1 cellular context compared by ENCODE assay signal in the genomic region with DNA sequence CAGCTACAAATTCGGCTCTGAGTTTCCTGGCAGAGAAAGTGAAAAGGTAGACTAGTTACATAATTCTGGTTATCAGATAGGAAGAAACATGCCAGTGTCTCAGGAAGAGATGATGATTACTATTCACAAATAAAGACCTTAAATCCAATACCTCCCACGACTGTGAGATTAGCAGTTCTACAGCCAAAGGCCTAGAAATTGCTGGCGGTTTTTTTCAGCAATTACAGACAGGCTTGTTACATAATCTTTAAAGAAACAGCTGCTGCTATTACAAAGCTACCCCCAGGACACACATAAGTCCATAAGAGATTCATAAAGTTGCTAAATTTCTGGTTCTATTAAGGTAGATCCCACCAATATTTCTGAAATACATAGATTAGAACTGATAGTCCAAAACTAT.
TF ChIP-seq lines count a peak whose summit lies in the region.

No MANE protein-coding gene starts in this region.

TF ChIP-seq in SK-N-SH, 30 proteins besides CTCF, POLR2A, EP300 and RAD21 (continued from another document):
- TF ChIP-seq, protein P1, sequence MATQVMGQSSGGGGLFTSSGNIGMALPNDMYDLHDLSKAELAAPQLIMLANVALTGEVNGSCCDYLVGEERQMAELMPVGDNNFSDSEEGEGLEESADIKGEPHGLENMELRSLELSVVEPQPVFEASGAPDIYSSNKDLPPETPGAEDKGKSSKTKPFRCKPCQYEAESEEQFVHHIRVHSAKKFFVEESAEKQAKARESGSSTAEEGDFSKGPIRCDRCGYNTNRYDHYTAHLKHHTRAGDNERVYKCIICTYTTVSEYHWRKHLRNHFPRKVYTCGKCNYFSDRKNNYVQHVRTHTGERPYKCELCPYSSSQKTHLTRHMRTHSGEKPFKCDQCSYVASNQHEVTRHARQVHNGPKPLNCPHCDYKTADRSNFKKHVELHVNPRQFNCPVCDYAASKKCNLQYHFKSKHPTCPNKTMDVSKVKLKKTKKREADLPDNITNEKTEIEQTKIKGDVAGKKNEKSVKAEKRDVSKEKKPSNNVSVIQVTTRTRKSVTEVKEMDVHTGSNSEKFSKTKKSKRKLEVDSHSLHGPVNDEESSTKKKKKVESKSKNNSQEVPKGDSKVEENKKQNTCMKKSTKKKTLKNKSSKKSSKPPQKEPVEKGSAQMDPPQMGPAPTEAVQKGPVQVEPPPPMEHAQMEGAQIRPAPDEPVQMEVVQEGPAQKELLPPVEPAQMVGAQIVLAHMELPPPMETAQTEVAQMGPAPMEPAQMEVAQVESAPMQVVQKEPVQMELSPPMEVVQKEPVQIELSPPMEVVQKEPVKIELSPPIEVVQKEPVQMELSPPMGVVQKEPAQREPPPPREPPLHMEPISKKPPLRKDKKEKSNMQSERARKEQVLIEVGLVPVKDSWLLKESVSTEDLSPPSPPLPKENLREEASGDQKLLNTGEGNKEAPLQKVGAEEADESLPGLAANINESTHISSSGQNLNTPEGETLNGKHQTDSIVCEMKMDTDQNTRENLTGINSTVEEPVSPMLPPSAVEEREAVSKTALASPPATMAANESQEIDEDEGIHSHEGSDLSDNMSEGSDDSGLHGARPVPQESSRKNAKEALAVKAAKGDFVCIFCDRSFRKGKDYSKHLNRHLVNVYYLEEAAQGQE (IDR thresholded peaks at IDR 0.05; ENCODE audit: low read depth, low read length) = no peak
- TF ChIP-seq, protein P2, sequence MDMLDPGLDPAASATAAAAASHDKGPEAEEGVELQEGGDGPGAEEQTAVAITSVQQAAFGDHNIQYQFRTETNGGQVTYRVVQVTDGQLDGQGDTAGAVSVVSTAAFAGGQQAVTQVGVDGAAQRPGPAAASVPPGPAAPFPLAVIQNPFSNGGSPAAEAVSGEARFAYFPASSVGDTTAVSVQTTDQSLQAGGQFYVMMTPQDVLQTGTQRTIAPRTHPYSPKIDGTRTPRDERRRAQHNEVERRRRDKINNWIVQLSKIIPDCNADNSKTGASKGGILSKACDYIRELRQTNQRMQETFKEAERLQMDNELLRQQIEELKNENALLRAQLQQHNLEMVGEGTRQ (IDR thresholded peaks at IDR 0.05; ENCODE audit: borderline replicate concordance, low read depth, low read length) = no peak
- TF ChIP-seq, protein P3, sequence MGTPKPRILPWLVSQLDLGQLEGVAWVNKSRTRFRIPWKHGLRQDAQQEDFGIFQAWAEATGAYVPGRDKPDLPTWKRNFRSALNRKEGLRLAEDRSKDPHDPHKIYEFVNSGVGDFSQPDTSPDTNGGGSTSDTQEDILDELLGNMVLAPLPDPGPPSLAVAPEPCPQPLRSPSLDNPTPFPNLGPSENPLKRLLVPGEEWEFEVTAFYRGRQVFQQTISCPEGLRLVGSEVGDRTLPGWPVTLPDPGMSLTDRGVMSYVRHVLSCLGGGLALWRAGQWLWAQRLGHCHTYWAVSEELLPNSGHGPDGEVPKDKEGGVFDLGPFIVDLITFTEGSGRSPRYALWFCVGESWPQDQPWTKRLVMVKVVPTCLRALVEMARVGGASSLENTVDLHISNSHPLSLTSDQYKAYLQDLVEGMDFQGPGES (IDR thresholded peaks at IDR 0.05; ENCODE audit: low read depth, low read length) = no peak
- TF ChIP-seq POLR2AphosphoS5 (IDR thresholded peaks at IDR 0.05; ENCODE audit: low read depth, low read length) = no peak
- TF ChIP-seq, protein P4, sequence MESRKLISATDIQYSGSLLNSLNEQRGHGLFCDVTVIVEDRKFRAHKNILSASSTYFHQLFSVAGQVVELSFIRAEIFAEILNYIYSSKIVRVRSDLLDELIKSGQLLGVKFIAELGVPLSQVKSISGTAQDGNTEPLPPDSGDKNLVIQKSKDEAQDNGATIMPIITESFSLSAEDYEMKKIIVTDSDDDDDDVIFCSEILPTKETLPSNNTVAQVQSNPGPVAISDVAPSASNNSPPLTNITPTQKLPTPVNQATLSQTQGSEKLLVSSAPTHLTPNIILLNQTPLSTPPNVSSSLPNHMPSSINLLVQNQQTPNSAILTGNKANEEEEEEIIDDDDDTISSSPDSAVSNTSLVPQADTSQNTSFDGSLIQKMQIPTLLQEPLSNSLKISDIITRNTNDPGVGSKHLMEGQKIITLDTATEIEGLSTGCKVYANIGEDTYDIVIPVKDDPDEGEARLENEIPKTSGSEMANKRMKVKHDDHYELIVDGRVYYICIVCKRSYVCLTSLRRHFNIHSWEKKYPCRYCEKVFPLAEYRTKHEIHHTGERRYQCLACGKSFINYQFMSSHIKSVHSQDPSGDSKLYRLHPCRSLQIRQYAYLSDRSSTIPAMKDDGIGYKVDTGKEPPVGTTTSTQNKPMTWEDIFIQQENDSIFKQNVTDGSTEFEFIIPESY (IDR thresholded peaks at IDR 0.05; ENCODE audit: borderline replicate concordance, low read depth) = no peak
- no peak for TF ChIP-seq NFIC (IDR thresholded peaks at IDR 0.05; ENCODE audit: borderline replicate concordance)
- TF ChIP-seq NRF1 (IDR thresholded peaks at IDR 0.05; ENCODE audit: low read depth, low read length) = no peak
- TF ChIP-seq JUND (IDR thresholded peaks at IDR 0.05) = no peak
- TF ChIP-seq YY1 (IDR thresholded peaks at IDR 0.05; ENCODE audit: low read depth) = no peak
- no peak for TF ChIP-seq TEAD4 (IDR thresholded peaks at IDR 0.05; ENCODE audit: borderline replicate concordance, insufficient read depth)
- no peak for TF ChIP-seq GABPA (IDR thresholded peaks at IDR 0.05; ENCODE audit: low read depth)
- TF ChIP-seq RFX5 (IDR thresholded peaks at IDR 0.05; ENCODE audit: low read length) = no peak
- TF ChIP-seq, protein P5, sequence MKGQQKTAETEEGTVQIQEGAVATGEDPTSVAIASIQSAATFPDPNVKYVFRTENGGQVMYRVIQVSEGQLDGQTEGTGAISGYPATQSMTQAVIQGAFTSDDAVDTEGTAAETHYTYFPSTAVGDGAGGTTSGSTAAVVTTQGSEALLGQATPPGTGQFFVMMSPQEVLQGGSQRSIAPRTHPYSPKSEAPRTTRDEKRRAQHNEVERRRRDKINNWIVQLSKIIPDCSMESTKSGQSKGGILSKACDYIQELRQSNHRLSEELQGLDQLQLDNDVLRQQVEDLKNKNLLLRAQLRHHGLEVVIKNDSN (IDR thresholded peaks at IDR 0.05; ENCODE audit: borderline replicate concordance, low read depth) = no peak
- TF ChIP-seq RCOR1 (IDR thresholded peaks at IDR 0.05; ENCODE audit: low read length) = no peak
- TF ChIP-seq RXRA (IDR thresholded peaks at IDR 0.05; ENCODE audit: borderline replicate concordance, low read depth) = no peak
- TF ChIP-seq FOXJ3 (CRISPR knock-in tag; IDR thresholded peaks at IDR 0.05) = no peak
- no peak for TF ChIP-seq ELF1 (IDR thresholded peaks at IDR 0.05)
